In the genomic region with DNA sequence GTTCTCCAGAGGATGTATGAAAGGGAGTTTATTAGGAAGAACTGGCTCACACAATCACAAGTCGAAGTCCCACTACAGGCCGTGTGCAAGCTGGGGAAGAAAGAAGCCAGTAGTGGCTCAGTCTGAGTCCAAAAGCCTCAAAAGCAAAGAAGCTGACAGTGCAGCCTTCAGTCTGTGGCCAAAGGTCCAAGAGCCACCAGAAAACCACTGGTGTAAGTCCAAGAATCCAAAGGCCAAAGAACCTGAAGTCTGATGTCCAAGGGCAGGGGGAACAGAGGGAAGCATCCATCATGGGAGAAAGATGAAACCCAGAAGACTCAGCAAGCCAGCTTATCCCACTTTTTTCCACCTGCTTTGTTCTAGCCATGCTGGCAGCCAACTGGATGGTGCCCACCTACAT, we compare ENCODE assay signal across 23 cellular contexts. TPM values are rescaled to one million over a fixed set of nuclear protein-coding genes. Genes with fewer than 3 reads are reported as not detected.
A peak's percentile ranks its signal among the peaks of the same experiment; 100 is the strongest.
DNase-seq lines count a peak whose midpoint lies in the region; ATAC-seq, FAIRE-seq and TF ChIP-seq lines count a peak whose summit lies in the region.
"Had no signal": no experiment of that assay in that cellular context is flagged by ENCODE, and none has a peak within 500 bp of the region (broad histone marks: within the 10 kb centered on the region; RNA-seq: fewer than 3 reads in every experiment).

No MANE protein-coding gene starts in this region.

- TF ChIP-seq CTCF in liver (IDR thresholded peaks at IDR 0.05; ENCODE audit: low read depth, low read length, missing input control) (no peak), HepG2 (CRISPR knock-in tag; IDR thresholded peaks at IDR 0.05) (no peak), Panc1 (IDR thresholded peaks at IDR 0.05) (no peak), GM12878 (IDR thresholded peaks at IDR 0.05 in 2 of 3, conservative IDR thresholded peaks at IDR 0.05 in 1 of 3; ENCODE audit: control insufficient read depth in 2 of 3, extremely low read depth in 1 of 3, insufficient read depth in 1 of 3, low read depth in 3 of 3, low read length in 3 of 3) (no peak)

- H2AFZ ChIP-seq in HepG2 (ENCODE audit: low read length) (no peak overlapping the region), GM12878 (ENCODE audit: control insufficient read depth, low read depth, low read length) (peak overlapping the region; percentile 3; the same call in 1 of the 2 replicates)

- H3K27me3 ChIP-seq in liver (ENCODE audit: control insufficient read depth in 4 of 4, insufficient read depth in 4 of 4, low read length in 3 of 4) (no peaks in the 10 kb centered on the region), HepG2 (ENCODE audit: control insufficient read depth in 1 of 2, insufficient read depth in 2 of 2, low read length in 2 of 2) (no peaks in the 10 kb centered on the region), Panc1 (ENCODE audit: control insufficient read depth, insufficient read depth, low read length) (no peaks in the 10 kb centered on the region), GM12878 (replicated peaks in 1 of 2; ENCODE audit: control insufficient read depth in 2 of 2, insufficient read depth in 2 of 2, low read length in 1 of 2) (no peaks in the 10 kb centered on the region), small intestine (ENCODE audit: control insufficient read depth in 2 of 2, insufficient read depth in 2 of 2, low read length in 2 of 2) (no peaks in the 10 kb centered on the region)
- H3K27me3 ChIP-seq: BLaER1 treated with 17β-estradiol and CSF1 and Interleukin-3, amounts not matched to agents 10 nM and 100 nM had no signal

- H3K4me1 ChIP-seq in liver (ENCODE audit: control insufficient read depth in 4 of 4, insufficient read depth in 4 of 4, low read length in 3 of 4) (peaks cover 0 to 6% (median 0%) of the 10 kb centered on the region in 4 donors), HepG2 (ENCODE audit: insufficient read depth, low read length) (peaks cover 11% of the 10 kb centered on the region), Panc1 (ENCODE audit: control insufficient read depth, insufficient read depth, low read length) (peaks cover 22% of the 10 kb centered on the region; the same call in 1 of the 2 replicates), GM12878 (ENCODE audit: control insufficient read depth, insufficient read depth, low read length) (no peaks in the 10 kb centered on the region), small intestine (ENCODE audit: control insufficient read depth in 2 of 2, insufficient read depth in 1 of 2, low read depth in 1 of 2, low read length in 1 of 2) (no peaks in the 10 kb centered on the region)
- H3K4me1 ChIP-seq: BLaER1 treated with 17β-estradiol and CSF1 and Interleukin-3, amounts not matched to agents 10 nM and 100 nM had no signal

- SMC1A ChIA-PET in GM12878 (lab: Charles Lee; ENCODE audit: uncharacterized antibody, unreplicated experiment), result interaction anchor here (0.8 to 2.0 kb wide), 6 partner anchors 9 to 119 kb away, joined by 3 to 4 read pairs (median 3); no protein-coding TSS in a partner anchor

- intact Hi-C loops in HepG2 (cut with micrococcal nuclease; ENCODE audit: unreplicated experiment) (no loop called here), Panc1 (cut with micrococcal nuclease; ENCODE audit: unreplicated experiment) (no loop called here), GM12878 (cut with micrococcal nuclease; ENCODE audit: unreplicated experiment) (no loop called here)

- CTCF ChIA-PET in HepG2 (lab: Yijun Ruan, JAX; ENCODE audit: low intra/inter-chr PET ratio, low total read pairs), result no interaction called here
- CTCF ChIA-PET in Panc1 (lab: Charles Lee), result interaction anchor here (0.6 to 1.0 kb wide), 2 partner anchors 119 to 648 kb away, joined by 7 to 11 read pairs; no protein-coding TSS in a partner anchor
- CTCF ChIA-PET in GM12878 (lab: Yijun Ruan, JAX), result interaction anchor here (0.6 to 2.0 kb wide), 4 partner anchors 15 to 693 kb away, joined by 3 to 7 read pairs (median 5); no protein-coding TSS in a partner anchor

- H3K36me3 ChIP-seq in liver (ENCODE audit: control insufficient read depth in 4 of 4, insufficient read depth in 3 of 4, low read depth in 1 of 4, low read length in 3 of 4) (no peaks in the 10 kb centered on the region), HepG2 (replicated peaks in 1 of 2; ENCODE audit: control insufficient read depth in 1 of 2, insufficient read depth in 2 of 2, low read length in 2 of 2) (no peaks in the 10 kb centered on the region), Panc1 (ENCODE audit: control insufficient read depth, insufficient read depth, low read length) (no peaks in the 10 kb centered on the region), GM12878 (ENCODE audit: control insufficient read depth in 2 of 2, insufficient read depth in 2 of 2, low read length in 1 of 2) (no peaks in the 10 kb centered on the region), small intestine (ENCODE audit: control insufficient read depth in 2 of 2, insufficient read depth in 2 of 2, low read length in 2 of 2) (no peaks in the 10 kb centered on the region)
- H3K36me3 ChIP-seq: BLaER1 treated with 17β-estradiol and CSF1 and Interleukin-3, amounts not matched to agents 10 nM and 100 nM had no signal

- H3K9ac ChIP-seq in liver (ENCODE audit: low read depth in 1 of 2, low read length in 2 of 2) (no peak overlapping the region), HepG2 (ENCODE audit: insufficient read depth, low read depth, low read length) (no peak overlapping the region), GM12878 (ENCODE audit: control insufficient read depth, insufficient read depth, low read length) (no peak overlapping the region)
- H3K9ac ChIP-seq: BLaER1 treated with 17β-estradiol and CSF1 and Interleukin-3, amounts not matched to agents 10 nM and 100 nM had no signal

- FAIRE-seq in HepG2 (lab: Jason Lieb, UNC) (no peak), GM12878 (lab: Jason Lieb, UNC) (no peak), small intestine (lab: Jason Lieb, UNC) (no peak)
- FAIRE-seq: A204.1, D721Med, G401.6, GM12892, GM18507 had no signal

- no peak for TF ChIP-seq EP300 in HepG2 (IDR thresholded peaks at IDR 0.05; ENCODE audit: low read depth in 2 of 2, low read length in 2 of 2)
- TF ChIP-seq EP300 in HepG2 (CRISPR knock-in tag; IDR thresholded peaks at IDR 0.05; ENCODE audit: borderline replicate concordance), result no peak
- no peak for TF ChIP-seq EP300 in GM12878 (IDR thresholded peaks at IDR 0.05; ENCODE audit: borderline replicate concordance in 1 of 2, control insufficient read depth in 1 of 2, low read depth in 2 of 2, low read length in 2 of 2)

- H3K79me2 ChIP-seq in HepG2 (ENCODE audit: insufficient read depth, low read length), result no peaks in the 10 kb centered on the region
- no peaks in the 10 kb centered on the region for H3K79me2 ChIP-seq in GM12878 (ENCODE audit: control insufficient read depth, insufficient read depth, low read length)

- no peak for TF ChIP-seq POLR2A in HepG2 (IDR thresholded peaks at IDR 0.05; ENCODE audit: insufficient read depth in 1 of 2, low read depth in 2 of 2, low read length in 2 of 2)
- TF ChIP-seq POLR2A in GM12878 (IDR thresholded peaks at IDR 0.05; ENCODE audit: low read depth, low read length), result no peak

- TF ChIP-seq RAD21 in liver (IDR thresholded peaks at IDR 0.05) (no peak), HepG2 (CRISPR knock-in tag; IDR thresholded peaks at IDR 0.05) (no peak), GM12878 (IDR thresholded peaks at IDR 0.05; ENCODE audit: insufficient read depth, low read depth, low read length) (no peak)

- WGBS in liver, result 73% methylated on average over 2 of the region's 2 CpGs
- 9% methylated on average over 2 of the region's 2 CpGs for WGBS in HepG2 (ENCODE audit: low lambda C conversion rate)
- WGBS in GM12878 (ENCODE audit: insufficient coverage, insufficient replicate concordance, low lambda C conversion rate, missing lambda C conversion rate), result 77% methylated on average over 2 of the region's 2 CpGs
- WGBS in small intestine, 3 donors, result 69 to 85% (median 82%) methylated on average over 2 of the region's 2 CpGs

- RAD21 ChIA-PET in GM12878 (lab: Charles Lee; ENCODE audit: unreplicated experiment), result no interaction called here

- ATAC-seq in HepG2 (no peak), Panc1 (no peak), GM12878 (no peak), GM21723 (IDR thresholded peaks at IDR 0.05; ENCODE audit: unreplicated experiment) (no peak)
- ATAC-seq: CD8-positive, alpha-beta T cell had no signal

- BruUV-seq in HepG2 (replicated peaks; lab: Mats Ljungman, UMichigan) (no TSS peak), Panc1 (replicated peaks; lab: Mats Ljungman, UMichigan) (no TSS peak), GM12878 (replicated peaks; lab: Mats Ljungman, UMichigan) (no TSS peak)

- no peak for DNase-seq in HepG2 (ENCODE audit: low spot score)
- DNase-seq in Panc1 (ENCODE audit: low read depth, low spot score), result no peak
- DNase-seq in GM12878 (ENCODE audit: low read depth, low spot score), result no peak
- DNase-seq in small intestine, result peak; percentile 67
- DNase-seq in T1000 (lab: John Stamatoyannopoulos, UW), result no peak
- DNase-seq in ACHN, result no peak
- DNase-seq: 8988T; AML-193; Caco-2; Calu3; CD4-positive, alpha-beta T cell; CD8-positive, alpha-beta T cell; DMS79 treated with DMSO at 0.1 percent for 48 hours; GF-D8 had no signal

- H3K27ac ChIP-seq in liver (ENCODE audit: low read depth in 1 of 2, low read length in 2 of 2), result no peak overlapping the region
- H3K27ac ChIP-seq in HepG2 (ENCODE audit: extremely low read length, insufficient read depth, low read length), result no peak overlapping the region
- H3K27ac ChIP-seq in Panc1 (ENCODE audit: low read length), result peak overlapping the region; percentile 42; the same call in 1 of the 2 replicates
- no peak overlapping the region for H3K27ac ChIP-seq in GM12878 (ENCODE audit: control insufficient read depth, insufficient read depth)
- H3K27ac ChIP-seq in small intestine (ENCODE audit: low read depth in 1 of 2, low read length in 1 of 2), result no peak overlapping the region
- H3K27ac ChIP-seq: BLaER1 treated with 17β-estradiol and CSF1 and Interleukin-3, amounts not matched to agents 10 nM and 100 nM; C4-2B had no signal

- in situ Hi-C loops in HepG2 (cut with HindIII; ENCODE audit: extremely low pct_ligation_motif_present, low pct_unique_long_range_greater_than_20kb) (no loop called here), Panc1 (cut with HindIII; ENCODE audit: low pct_unique_long_range_greater_than_20kb, low sequenced_read_pairs) (no loop called here), GM12878 (cut with MboI) (no loop called here), ACHN (cut with HindIII; ENCODE audit: low pct_ligation_motif_present, low pct_unique_long_range_greater_than_20kb, low sequenced_read_pairs) (no loop called here)

- H3K9me3 ChIP-seq in liver (ENCODE audit: control insufficient read depth in 4 of 4, low read length in 3 of 4) (no peaks in the 10 kb centered on the region), HepG2 (ENCODE audit: low read length) (no peaks in the 10 kb centered on the region), Panc1 (ENCODE audit: control insufficient read depth, insufficient read depth, low read depth, low read length) (no peaks in the 10 kb centered on the region), GM12878 (replicated peaks; ENCODE audit: control insufficient read depth, insufficient read depth, low read length) (no peaks in the 10 kb centered on the region), small intestine (ENCODE audit: control insufficient read depth, low read depth) (no peaks in the 10 kb centered on the region)
- H3K9me3 ChIP-seq: BLaER1 treated with 17β-estradiol and CSF1 and Interleukin-3, amounts not matched to agents 10 nM and 100 nM; Caco-2 had no signal

- H3K4me2 ChIP-seq in HepG2 (ENCODE audit: low read depth, low read length) (no peak overlapping the region), GM12878 (ENCODE audit: control insufficient read depth, insufficient read depth) (no peak overlapping the region)
- H3K4me2 ChIP-seq: BLaER1 treated with 17β-estradiol and CSF1 and Interleukin-3, amounts not matched to agents 10 nM and 100 nM had no signal

- POLR2A ChIA-PET in HepG2 (lab: Yijun Ruan, JAX) (no interaction called here), Panc1 (lab: Charles Lee) (interaction anchor here (0.7 kb wide), 1 partner anchor 84 kb away, joined by 3 read pairs; no protein-coding TSS in a partner anchor), GM12878 (lab: Charles Lee) (no interaction called here)

- no peak overlapping the region for H3K4me3 ChIP-seq in liver (ENCODE audit: low read depth in 1 of 3, low read length in 3 of 3)
- H3K4me3 ChIP-seq in HepG2 (replicated peaks in 1 of 3; ENCODE audit: insufficient read depth in 1 of 3, low read depth in 2 of 3, low read length in 3 of 3), result no peak overlapping the region
- H3K4me3 ChIP-seq in Panc1 (ENCODE audit: low read depth in 2 of 2, low read length in 2 of 2), result no peak overlapping the region
- no peak overlapping the region for H3K4me3 ChIP-seq in GM12878
- H3K4me3 ChIP-seq in small intestine (ENCODE audit: low read depth in 1 of 2, low read length in 2 of 2), result no peak overlapping the region
- H3K4me3 ChIP-seq: BLaER1 treated with 17β-estradiol and CSF1 and Interleukin-3, amounts not matched to agents 10 nM and 100 nM had no signal

- H4K20me1 ChIP-seq in HepG2 (ENCODE audit: insufficient read depth, low read length) (no peaks in the 10 kb centered on the region), GM12878 (ENCODE audit: control insufficient read depth, insufficient read depth) (no peaks in the 10 kb centered on the region)
- H4K20me1 ChIP-seq: BLaER1 treated with 17β-estradiol and CSF1 and Interleukin-3, amounts not matched to agents 10 nM and 100 nM had no signal

RNA-seq across cellular contexts. Expression of gene CEP350, which starts 21.4 kb away (rescaled TPM):
- total RNA-seq in liver (10 to 100 TPM; 29.1 to 49.0 TPM), HepG2 (2016; rRNA removed; fragmentation: Illumina TruSeq; extraction: Trizol) (35.9 and 46.6 TPM in 2 replicates), Panc1 (2021; ENCODE audit: unreplicated experiment) (41.1 TPM), GM12878 (2014; rRNA removed) (33.6 and 37.3 TPM in 2 replicates), GM12878 (2014; rRNA removed; fragmentation: Illumina TruSeq; extraction: Trizol) (46.0 and 47.9 TPM in 2 replicates), GM12878 (2021) (30.3 and 32.7 TPM in 2 replicates)
- polyA plus RNA-seq in liver (1 to 10 TPM; 4.5 to 8.7 TPM), HepG2 (2011; rRNA removed) (6.1 and 7.6 TPM in 2 replicates), GM12878 (2011; rRNA removed) (21.0 and 34.6 TPM in 2 replicates), GM12878 (2014; fragmentation: Illumina TruSeq; extraction: Trizol) (25.9 and 28.1 TPM in 2 replicates), GM12878 (2014; fragmentation: Nextera tagmentation; extraction: Ambion mirVana) (1 to 10 TPM; 5.2 to 6.7 TPM), GM12878 (2014; rRNA removed) (9.7 and 12.5 TPM in 2 replicates), GM12878 (2016; fragmentation: Nextera tagmentation; extraction: Ambion mirVana) (10 to 100 TPM; 21.4 to 24.9 TPM), small intestine (10 to 100 TPM in 1 of 3 donors, 1 to 10 TPM in 2; 5.9 to 10.7 (median 7.6) TPM)
- total RNA-seq in HepG2 (2016; cell fraction: cytosol; rRNA removed; fragmentation: Illumina TruSeq; extraction: Trizol; ENCODE audit: low read depth), result 13.1 and 13.7 TPM in 2 replicates
- 32.1 and 46.7 TPM in 2 replicates for total RNA-seq in HepG2 (2016; cell fraction: insoluble cytoplasmic fraction; rRNA removed; fragmentation: Illumina TruSeq; extraction: Trizol)
- total RNA-seq in HepG2 (2016; cell fraction: membrane; rRNA removed; fragmentation: Illumina TruSeq; extraction: Trizol), result 15.1 and 16.1 TPM in 2 replicates
- 45.6 and 46.3 TPM in 2 replicates for total RNA-seq in HepG2 (2016; cell fraction: nucleus; rRNA removed; fragmentation: Illumina TruSeq; extraction: Trizol)
- 3.3 and 5.5 TPM in 2 replicates for polyA plus RNA-seq in HepG2 (2011; cell fraction: cytosol; rRNA removed)
- 5.1 and 6.1 TPM in 2 replicates for polyA plus RNA-seq in HepG2 (2011; cell fraction: nucleus; rRNA removed)
- 10.6 and 13.8 TPM in 2 replicates for polyA plus RNA-seq in HepG2 (2012)
- 0.24 and 0.28 TPM in 2 replicates for polyA plus RNA-seq in HepG2 (2016; cell fraction: cytosol; fragmentation: Illumina TruSeq; extraction: Trizol; ENCODE audit: low read depth)
- polyA plus RNA-seq in HepG2 (2016; cell fraction: insoluble cytoplasmic fraction; fragmentation: Illumina TruSeq; extraction: Trizol; ENCODE audit: low read depth), result 13.0 and 15.4 TPM in 2 replicates
- 1.1 TPM in 2 replicates for polyA plus RNA-seq in HepG2 (2016; cell fraction: membrane; fragmentation: Illumina TruSeq; extraction: Trizol; ENCODE audit: low read depth)
- 17.2 and 17.7 TPM in 2 replicates for polyA plus RNA-seq in HepG2 (2016; cell fraction: nucleus; fragmentation: Illumina TruSeq; extraction: Trizol; ENCODE audit: insufficient read depth, low read depth)
- polyA minus RNA-seq in HepG2 (2011; rRNA and poly(A)+ RNA removed; ENCODE audit: low replicate concordance), result 14.7 and 47.0 TPM in 2 replicates
- polyA minus RNA-seq in HepG2 (2011; cell fraction: cytosol; rRNA and poly(A)+ RNA removed), result 26.8 and 27.3 TPM in 2 replicates
- polyA minus RNA-seq in HepG2 (2011; cell fraction: nucleus; rRNA and poly(A)+ RNA removed), result 52.7 and 66.4 TPM in 2 replicates
- polyA plus RNA-seq in Panc1 (2012; ENCODE audit: insufficient read length), result 9.2 TPM
- 137 and 158 TPM in 2 replicates for total RNA-seq in GM12878 (2013; cell fraction: nucleolus; rRNA removed)
- polyA plus RNA-seq in GM12878 (2011; ENCODE audit: low read depth), result 9.8 TPM
- 9.4 and 9.9 TPM in 2 replicates for polyA plus RNA-seq in GM12878 (2011; cell fraction: cytosol; rRNA removed)
- polyA plus RNA-seq in GM12878 (2011; cell fraction: nucleus; rRNA removed), result 18.9 and 22.7 TPM in 2 replicates
- 13.1 and 17.2 TPM in 2 replicates for polyA plus RNA-seq in GM12878 (2012)
- polyA minus RNA-seq in GM12878 (2011; rRNA and poly(A)+ RNA removed), result 45.8 and 53.3 TPM in 2 replicates
- polyA minus RNA-seq in GM12878 (2011; cell fraction: cytosol; rRNA and poly(A)+ RNA removed), result 24.7 and 30.3 TPM in 2 replicates
- polyA minus RNA-seq in GM12878 (2011; cell fraction: nucleus; rRNA and poly(A)+ RNA removed), result 32.4 and 53.1 TPM in 2 replicates

RNA-seq across cellular contexts. Expression of gene TOR1AIP1, which starts 51.1 kb away (rescaled TPM):
- total RNA-seq in liver, result 10 to 100 TPM; 17.9 to 21.3 TPM
- polyA plus RNA-seq in liver, result 10 to 100 TPM in 1 of 2 donors, 1 to 10 TPM in 1; 7.1 to 15.4 TPM
- total RNA-seq in HepG2 (2016; rRNA removed; fragmentation: Illumina TruSeq; extraction: Trizol), result 23.8 and 29.0 TPM in 2 replicates
- 2.9 and 4.9 TPM in 2 replicates for total RNA-seq in HepG2 (2016; cell fraction: cytosol; rRNA removed; fragmentation: Illumina TruSeq; extraction: Trizol; ENCODE audit: low read depth)
- 22.6 and 28.8 TPM in 2 replicates for total RNA-seq in HepG2 (2016; cell fraction: insoluble cytoplasmic fraction; rRNA removed; fragmentation: Illumina TruSeq; extraction: Trizol)
- total RNA-seq in HepG2 (2016; cell fraction: membrane; rRNA removed; fragmentation: Illumina TruSeq; extraction: Trizol), result 8.4 and 9.9 TPM in 2 replicates
- 23.9 and 31.3 TPM in 2 replicates for total RNA-seq in HepG2 (2016; cell fraction: nucleus; rRNA removed; fragmentation: Illumina TruSeq; extraction: Trizol)
- 15.6 and 16.0 TPM in 2 replicates for polyA plus RNA-seq in HepG2 (2011; rRNA removed)
- 7.5 and 11.9 TPM in 2 replicates for polyA plus RNA-seq in HepG2 (2011; cell fraction: cytosol; rRNA removed)
- polyA plus RNA-seq in HepG2 (2011; cell fraction: nucleus; rRNA removed), result 3.4 and 3.6 TPM in 2 replicates
- polyA plus RNA-seq in HepG2 (2012), result 16.9 and 19.3 TPM in 2 replicates
- polyA plus RNA-seq in HepG2 (2016; cell fraction: cytosol; fragmentation: Illumina TruSeq; extraction: Trizol; ENCODE audit: low read depth), result 2.0 and 2.1 TPM in 2 replicates
- 20.7 and 24.1 TPM in 2 replicates for polyA plus RNA-seq in HepG2 (2016; cell fraction: insoluble cytoplasmic fraction; fragmentation: Illumina TruSeq; extraction: Trizol; ENCODE audit: low read depth)
- 6.6 and 6.9 TPM in 2 replicates for polyA plus RNA-seq in HepG2 (2016; cell fraction: membrane; fragmentation: Illumina TruSeq; extraction: Trizol; ENCODE audit: low read depth)
- polyA plus RNA-seq in HepG2 (2016; cell fraction: nucleus; fragmentation: Illumina TruSeq; extraction: Trizol; ENCODE audit: insufficient read depth, low read depth), result 27.6 and 31.5 TPM in 2 replicates
- polyA minus RNA-seq in HepG2 (2011; rRNA and poly(A)+ RNA removed; ENCODE audit: low replicate concordance), result 15.0 and 31.6 TPM in 2 replicates
- polyA minus RNA-seq in HepG2 (2011; cell fraction: cytosol; rRNA and poly(A)+ RNA removed), result 18.4 and 19.5 TPM in 2 replicates
- 13.9 and 15.2 TPM in 2 replicates for polyA minus RNA-seq in HepG2 (2011; cell fraction: nucleus; rRNA and poly(A)+ RNA removed)
- 62.0 TPM for total RNA-seq in Panc1 (2021; ENCODE audit: unreplicated experiment)
- 42.8 TPM for polyA plus RNA-seq in Panc1 (2012; ENCODE audit: insufficient read length)
- total RNA-seq in GM12878 (2013; cell fraction: nucleolus; rRNA removed), result 38.7 and 39.1 TPM in 2 replicates
- 22.4 and 24.7 TPM in 2 replicates for total RNA-seq in GM12878 (2014; rRNA removed)
- 27.3 and 30.8 TPM in 2 replicates for total RNA-seq in GM12878 (2014; rRNA removed; fragmentation: Illumina TruSeq; extraction: Trizol)
- 17.3 and 19.5 TPM in 2 replicates for total RNA-seq in GM12878 (2021)
- polyA plus RNA-seq in GM12878 (2011; ENCODE audit: low read depth), result 13.2 TPM
- 29.3 and 40.3 TPM in 2 replicates for polyA plus RNA-seq in GM12878 (2011; rRNA removed)
- 15.0 and 17.9 TPM in 2 replicates for polyA plus RNA-seq in GM12878 (2011; cell fraction: cytosol; rRNA removed)
- 6.3 and 6.7 TPM in 2 replicates for polyA plus RNA-seq in GM12878 (2011; cell fraction: nucleus; rRNA removed)
- 16.2 and 18.0 TPM in 2 replicates for polyA plus RNA-seq in GM12878 (2012)
- polyA plus RNA-seq in GM12878 (2014; fragmentation: Illumina TruSeq; extraction: Trizol), result 33.6 and 36.6 TPM in 2 replicates
- 10 to 100 TPM; 16.4 to 19.0 TPM for polyA plus RNA-seq in GM12878 (2014; fragmentation: Nextera tagmentation; extraction: Ambion mirVana)
- polyA plus RNA-seq in GM12878 (2014; rRNA removed), result 13.3 and 14.8 TPM in 2 replicates
- polyA plus RNA-seq in GM12878 (2016; fragmentation: Nextera tagmentation; extraction: Ambion mirVana), result 10 to 100 TPM; 32.9 to 36.0 TPM
- polyA minus RNA-seq in GM12878 (2011; rRNA and poly(A)+ RNA removed), result 29.4 and 39.4 TPM in 2 replicates
- 8.7 and 14.0 TPM in 2 replicates for polyA minus RNA-seq in GM12878 (2011; cell fraction: cytosol; rRNA and poly(A)+ RNA removed)
- 12.3 and 16.1 TPM in 2 replicates for polyA minus RNA-seq in GM12878 (2011; cell fraction: nucleus; rRNA and poly(A)+ RNA removed)
- polyA plus RNA-seq in small intestine, result 10 to 100 TPM in 1 of 3 donors, 1 to 10 TPM in 2; 5.8 to 16.0 (median 7.0) TPM

RNA-seq across cellular contexts. Expression of gene TOR1AIP2, which starts 55.6 kb away (rescaled TPM):
- 100 to 1,000 TPM in 1 of 2 donors, 10 to 100 TPM in 1; 43.6 to 124 TPM for total RNA-seq in liver
- polyA plus RNA-seq in liver, result 10 to 100 TPM; 12.7 to 33.6 TPM
- 65.8 and 89.4 TPM in 2 replicates for total RNA-seq in HepG2 (2016; rRNA removed; fragmentation: Illumina TruSeq; extraction: Trizol)
- total RNA-seq in HepG2 (2016; cell fraction: cytosol; rRNA removed; fragmentation: Illumina TruSeq; extraction: Trizol; ENCODE audit: low read depth), result 6.2 and 7.1 TPM in 2 replicates
- 66.8 and 90.8 TPM in 2 replicates for total RNA-seq in HepG2 (2016; cell fraction: insoluble cytoplasmic fraction; rRNA removed; fragmentation: Illumina TruSeq; extraction: Trizol)
- total RNA-seq in HepG2 (2016; cell fraction: membrane; rRNA removed; fragmentation: Illumina TruSeq; extraction: Trizol), result 29.3 and 33.2 TPM in 2 replicates
- total RNA-seq in HepG2 (2016; cell fraction: nucleus; rRNA removed; fragmentation: Illumina TruSeq; extraction: Trizol), result 42.7 and 51.2 TPM in 2 replicates
- 28.4 and 35.2 TPM in 2 replicates for polyA plus RNA-seq in HepG2 (2011; rRNA removed)
- polyA plus RNA-seq in HepG2 (2011; cell fraction: cytosol; rRNA removed), result 14.2 and 20.9 TPM in 2 replicates
- polyA plus RNA-seq in HepG2 (2011; cell fraction: nucleus; rRNA removed), result 10.5 and 16.3 TPM in 2 replicates
- polyA plus RNA-seq in HepG2 (2012), result 17.1 and 20.9 TPM in 2 replicates
- polyA plus RNA-seq in HepG2 (2016; cell fraction: cytosol; fragmentation: Illumina TruSeq; extraction: Trizol; ENCODE audit: low read depth), result 2.1 and 2.2 TPM in 2 replicates
- 25.3 and 26.7 TPM in 2 replicates for polyA plus RNA-seq in HepG2 (2016; cell fraction: insoluble cytoplasmic fraction; fragmentation: Illumina TruSeq; extraction: Trizol; ENCODE audit: low read depth)
- polyA plus RNA-seq in HepG2 (2016; cell fraction: membrane; fragmentation: Illumina TruSeq; extraction: Trizol; ENCODE audit: low read depth), result 6.2 and 7.6 TPM in 2 replicates
- polyA plus RNA-seq in HepG2 (2016; cell fraction: nucleus; fragmentation: Illumina TruSeq; extraction: Trizol; ENCODE audit: insufficient read depth, low read depth), result 30.5 and 36.9 TPM in 2 replicates
- polyA minus RNA-seq in HepG2 (2011; rRNA and poly(A)+ RNA removed; ENCODE audit: low replicate concordance), result 59.1 and 156 TPM in 2 replicates
- 44.6 and 63.2 TPM in 2 replicates for polyA minus RNA-seq in HepG2 (2011; cell fraction: cytosol; rRNA and poly(A)+ RNA removed)
- 39.7 and 61.4 TPM in 2 replicates for polyA minus RNA-seq in HepG2 (2011; cell fraction: nucleus; rRNA and poly(A)+ RNA removed)
- 94.9 TPM for total RNA-seq in Panc1 (2021; ENCODE audit: unreplicated experiment)
- polyA plus RNA-seq in Panc1 (2012; ENCODE audit: insufficient read length), result 12.6 TPM
- total RNA-seq in GM12878 (2013; cell fraction: nucleolus; rRNA removed), result 92.8 and 93.7 TPM in 2 replicates
- 26.4 and 30.3 TPM in 2 replicates for total RNA-seq in GM12878 (2014; rRNA removed)
- 35.9 and 38.9 TPM in 2 replicates for total RNA-seq in GM12878 (2014; rRNA removed; fragmentation: Illumina TruSeq; extraction: Trizol)
- 35.2 and 38.4 TPM in 2 replicates for total RNA-seq in GM12878 (2021)
- 7.7 TPM for polyA plus RNA-seq in GM12878 (2011; ENCODE audit: low read depth)
- 23.6 and 28.4 TPM in 2 replicates for polyA plus RNA-seq in GM12878 (2011; rRNA removed)
- 8.1 and 10.1 TPM in 2 replicates for polyA plus RNA-seq in GM12878 (2011; cell fraction: cytosol; rRNA removed)
- polyA plus RNA-seq in GM12878 (2011; cell fraction: nucleus; rRNA removed), result 7.9 and 10.3 TPM in 2 replicates
- polyA plus RNA-seq in GM12878 (2012), result 9.7 and 10.6 TPM in 2 replicates
- 14.6 and 18.8 TPM in 2 replicates for polyA plus RNA-seq in GM12878 (2014; fragmentation: Illumina TruSeq; extraction: Trizol)
- 10 to 100 TPM in 1 of 2 experiments, 1 to 10 TPM in 1; 5.3 to 13.1 TPM for polyA plus RNA-seq in GM12878 (2014; fragmentation: Nextera tagmentation; extraction: Ambion mirVana)
- polyA plus RNA-seq in GM12878 (2014; rRNA removed), result 12.9 and 14.3 TPM in 2 replicates
- polyA plus RNA-seq in GM12878 (2016; fragmentation: Nextera tagmentation; extraction: Ambion mirVana), result 10 to 100 TPM; 14.3 to 16.2 TPM
- 38.8 and 47.3 TPM in 2 replicates for polyA minus RNA-seq in GM12878 (2011; rRNA and poly(A)+ RNA removed)
- 14.6 and 21.9 TPM in 2 replicates for polyA minus RNA-seq in GM12878 (2011; cell fraction: cytosol; rRNA and poly(A)+ RNA removed)
- polyA minus RNA-seq in GM12878 (2011; cell fraction: nucleus; rRNA and poly(A)+ RNA removed), result 18.4 and 30.1 TPM in 2 replicates
- polyA plus RNA-seq in small intestine, result 10 to 100 TPM; 13.3 to 24.2 (median 17.6) TPM
